13 cellular contexts compared by ENCODE assay signal in genomic region chr5:126280343-126280742, GRCh38.
DNase-seq lines count a peak whose midpoint lies in the region; ATAC-seq and TF ChIP-seq lines count a peak whose summit lies in the region.
"Had no signal": no experiment of that assay in that cellular context is flagged by ENCODE, and none has a peak within 500 bp of the region (broad histone marks: within the 10 kb centered on the region; RNA-seq: fewer than 3 reads in every experiment).

No MANE protein-coding gene starts in this region.

- H3K9me3 ChIP-seq in heart right ventricle, result no peaks in the 10 kb centered on the region
- H3K9me3 ChIP-seq in right cardiac atrium (ENCODE audit: control insufficient read depth, low read length), result no peaks in the 10 kb centered on the region
- no peaks in the 10 kb centered on the region for H3K9me3 ChIP-seq in ascending aorta

- TF ChIP-seq CTCF in heart right ventricle (IDR thresholded peaks at IDR 0.05) (no peak), ascending aorta (IDR thresholded peaks at IDR 0.05) (no peak)

- H3K4me3 ChIP-seq in heart right ventricle (no peak overlapping the region), right cardiac atrium (ENCODE audit: low read length) (no peak overlapping the region), ascending aorta (no peak overlapping the region)

- no peaks in the 10 kb centered on the region for H3K27me3 ChIP-seq in heart right ventricle
- no peaks in the 10 kb centered on the region for H3K27me3 ChIP-seq in right cardiac atrium (ENCODE audit: control insufficient read depth, insufficient read depth)
- H3K27me3 ChIP-seq in ascending aorta, result no peaks in the 10 kb centered on the region

- ATAC-seq in Right ventricle myocardium inferior (peak; percentile 88), heart right ventricle (peak in 7 of 8 donors; percentile 25 to 98 (median 89)), right cardiac atrium (peak; percentile 83 to 87), esophagus mucosa (no peak)
- ATAC-seq: CD8-positive, alpha-beta T cell had no signal

- 20 to 33% methylated on average over 1 of the region's 1 CpG for WGBS in heart right ventricle, 2 donors
- 33% methylated on average over 1 of the region's 1 CpG for WGBS in right cardiac atrium

- no peak for DNase-seq in Right ventricle myocardium inferior (ENCODE audit: missing footprints)
- DNase-seq in cardiac septum (ENCODE audit: low spot score), result no peak
- no peak for DNase-seq in heart right ventricle
- DNase-seq in right cardiac atrium, result no peak
- DNase-seq in DMS79 (lab: John Stamatoyannopoulos, UW), result no peak
- no peak for DNase-seq in ascending aorta (ENCODE audit: low spot score in 2 of 2)
- DNase-seq: CD8-positive, alpha-beta T cell; DMS153; DND-41; GF-D8; H7 had no signal

- H3K4me1 ChIP-seq in heart right ventricle (no peaks in the 10 kb centered on the region), right cardiac atrium (ENCODE audit: control insufficient read depth, insufficient read depth, low read length) (peaks cover 2% of the 10 kb centered on the region), ascending aorta (no peaks in the 10 kb centered on the region)

- no peaks in the 10 kb centered on the region for H3K36me3 ChIP-seq in heart right ventricle
- no peaks in the 10 kb centered on the region for H3K36me3 ChIP-seq in ascending aorta

- peak overlapping the region in 1 of 10 donors; percentile 7 for H3K27ac ChIP-seq in heart right ventricle
- peak overlapping the region; percentile 78 for H3K27ac ChIP-seq in right cardiac atrium (ENCODE audit: low read length)
- H3K27ac ChIP-seq in ascending aorta, result no peak overlapping the region
- H3K27ac ChIP-seq: 22Rv1 had no signal

- intact Hi-C loops in Right ventricle myocardium inferior (cut with DNase I), result no loop called here
- intact Hi-C loops in cardiac septum (cut with DNase I), result no loop called here
- intact Hi-C loops in heart right ventricle (cut with DNase I), result no loop called here
- intact Hi-C loops in right cardiac atrium (cut with DNase I), result no loop called here
- intact Hi-C loops in ascending aorta (cut with DNase I), result no loop called here
